ENCODE assay signal across 6 cellular contexts in genomic region chr7:118149394-118149793, GRCh38.
"Had no signal": no experiment of that assay in that cellular context is flagged by ENCODE, and none has a peak within 500 bp of the region (broad histone marks: within the 10 kb centered on the region; RNA-seq: fewer than 3 reads in every experiment).

No MANE protein-coding gene starts in this region.

- DNase-seq: GOT3, H7, KG1 had no signal

- H3K4me1 ChIP-seq: HAP-1 had no signal

- H3K4me3 Mint-ChIP-seq: IgD-negative memory B cell had no signal

- H3K4me3 ChIP-seq: HAP-1 had no signal

- H3K9me3 Mint-ChIP-seq: IgD-negative memory B cell had no signal

- H3K27ac ChIP-seq: HL-60 had no signal

- H3K36me3 Mint-ChIP-seq: IgD-negative memory B cell had no signal

- H3K36me3 ChIP-seq: HAP-1 had no signal

- H3K4me1 Mint-ChIP-seq: IgD-negative memory B cell had no signal

- H3K9me3 ChIP-seq: HAP-1 had no signal

- H3K27ac Mint-ChIP-seq: IgD-negative memory B cell had no signal
